ENCODE assay signal across 1 cellular context in the genomic region with DNA sequence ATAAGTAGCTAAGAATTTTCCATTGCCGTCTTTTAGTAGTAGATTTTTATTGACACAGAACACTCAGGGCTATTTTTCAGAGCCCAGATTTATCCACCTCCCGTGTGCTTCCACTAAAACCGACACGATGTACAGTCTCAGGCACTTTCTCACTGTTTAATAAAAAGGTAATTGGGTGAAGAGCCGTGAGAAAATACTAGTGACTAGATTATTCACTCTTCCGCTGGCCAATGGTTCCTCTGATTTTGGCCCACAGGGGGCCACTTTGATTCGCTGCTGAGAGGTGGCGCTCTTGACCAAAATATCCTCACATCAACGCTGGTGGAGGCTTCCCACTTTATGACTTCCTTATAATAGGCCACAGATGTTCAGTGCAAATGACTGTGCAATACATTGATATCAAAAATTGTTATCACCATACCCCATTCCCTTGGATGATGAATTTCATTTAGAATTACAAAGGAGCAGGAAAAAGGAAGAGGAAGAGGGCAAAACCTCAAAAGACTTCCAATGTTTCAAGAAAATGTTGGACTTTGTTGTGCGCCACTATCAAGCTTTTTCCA.
TF ChIP-seq lines count a peak whose summit lies in the region.

No MANE protein-coding gene starts in this region.

TF ChIP-seq in endothelial cell of umbilical vein, 7 proteins besides CTCF, POLR2A, EP300 and RAD21 (continued from another document):
- TF ChIP-seq EZH2 (IDR thresholded peaks at IDR 0.05; ENCODE audit: borderline replicate concordance, low read depth, low read length, severe bottlenecking) = no peak
